In the genomic region with DNA sequence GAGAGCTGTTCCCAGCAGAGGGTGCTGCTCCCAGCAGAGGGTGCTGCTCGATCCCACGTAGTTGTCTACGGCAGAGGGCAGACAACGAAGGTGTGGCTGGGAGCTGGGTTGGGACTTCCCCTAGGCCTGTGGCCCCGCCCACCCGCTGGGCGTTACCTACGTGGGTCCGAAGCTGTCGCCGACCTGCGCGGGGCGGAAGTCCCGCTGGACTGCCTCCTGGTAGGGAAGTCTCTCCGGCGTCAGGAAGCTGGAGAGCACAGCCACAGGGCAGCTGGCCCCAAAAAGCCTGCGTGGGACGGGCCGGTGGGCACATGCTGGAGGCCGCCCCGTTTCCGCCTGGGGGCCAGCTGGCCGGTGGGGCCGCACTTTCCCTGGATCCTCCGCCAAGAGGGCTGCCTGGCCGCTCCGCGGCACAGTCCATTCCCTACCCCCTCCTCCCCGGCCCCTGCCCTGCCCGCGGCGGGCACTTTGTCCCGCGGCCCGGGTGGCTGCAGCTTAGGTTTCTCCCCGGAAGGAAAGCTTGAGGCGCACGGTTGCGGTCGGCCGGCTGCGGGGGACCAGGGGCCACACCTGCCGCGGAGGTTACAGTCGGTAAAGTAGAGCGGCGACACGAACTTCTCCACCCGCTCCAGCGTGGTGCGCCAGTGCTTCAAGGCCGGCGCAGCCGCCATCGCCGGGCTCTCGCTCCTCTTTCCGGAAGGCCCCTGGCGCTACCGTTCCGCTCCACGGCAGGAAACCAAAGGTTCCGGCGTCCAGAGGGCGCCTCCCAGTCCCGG, we compare ENCODE assay signal across 1 cellular context.
TF ChIP-seq lines count a peak whose summit lies in the region.

A gene (minus strand): TSS at position 695 of the 776 bp plus-strand sequence. CDS start 24 bp downstream, at position 671.

TF ChIP-seq in HepG2, 621 proteins besides CTCF, POLR2A, EP300 and RAD21 (continued from another document and continues in another):
- TF ChIP-seq, protein P1, sequence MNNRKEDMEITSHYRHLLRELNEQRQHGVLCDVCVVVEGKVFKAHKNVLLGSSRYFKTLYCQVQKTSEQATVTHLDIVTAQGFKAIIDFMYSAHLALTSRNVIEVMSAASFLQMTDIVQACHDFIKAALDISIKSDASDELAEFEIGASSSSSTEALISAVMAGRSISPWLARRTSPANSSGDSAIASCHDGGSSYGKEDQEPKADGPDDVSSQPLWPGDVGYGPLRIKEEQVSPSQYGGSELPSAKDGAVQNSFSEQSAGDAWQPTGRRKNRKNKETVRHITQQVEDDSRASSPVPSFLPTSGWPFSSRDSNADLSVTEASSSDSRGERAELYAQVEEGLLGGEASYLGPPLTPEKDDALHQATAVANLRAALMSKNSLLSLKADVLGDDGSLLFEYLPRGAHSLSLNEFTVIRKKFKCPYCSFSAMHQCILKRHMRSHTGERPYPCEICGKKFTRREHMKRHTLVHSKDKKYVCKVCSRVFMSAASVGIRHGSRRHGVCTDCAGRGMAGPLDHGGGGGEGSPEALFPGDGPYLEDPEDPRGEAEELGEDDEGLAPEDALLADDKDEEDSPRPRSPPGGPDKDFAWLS (CRISPR knock-in tag; IDR thresholded peaks at IDR 0.05; ENCODE audit: borderline replicate concordance): 0 out of 2 replicates have a peak, but pooled peaks have one; percentile 82
- no peak; the same call in 1 of the 2 replicates for TF ChIP-seq EEA1 (CRISPR knock-in tag; IDR thresholded peaks at IDR 0.05; ENCODE audit: borderline replicate concordance)
- TF ChIP-seq ZNF24 (IDR thresholded peaks at IDR 0.05): no peak
- TF ChIP-seq ZBTB8A (CRISPR knock-in tag; IDR thresholded peaks at IDR 0.05; ENCODE audit: borderline replicate concordance, low read depth): no peak
- TF ChIP-seq GATA4 (IDR thresholded peaks at IDR 0.05; ENCODE audit: borderline replicate concordance, low read depth): peak; percentile 44; the same call in 1 of the 2 replicates
- no peak for TF ChIP-seq EZH2 (conservative IDR thresholded peaks at IDR 0.05; ENCODE audit: low read depth, low read length)
- peak; percentile 74; the same call in 1 of the 2 replicates for TF ChIP-seq ZNF670 (CRISPR knock-in tag; IDR thresholded peaks at IDR 0.05; ENCODE audit: borderline replicate concordance)
- TF ChIP-seq, protein P2, sequence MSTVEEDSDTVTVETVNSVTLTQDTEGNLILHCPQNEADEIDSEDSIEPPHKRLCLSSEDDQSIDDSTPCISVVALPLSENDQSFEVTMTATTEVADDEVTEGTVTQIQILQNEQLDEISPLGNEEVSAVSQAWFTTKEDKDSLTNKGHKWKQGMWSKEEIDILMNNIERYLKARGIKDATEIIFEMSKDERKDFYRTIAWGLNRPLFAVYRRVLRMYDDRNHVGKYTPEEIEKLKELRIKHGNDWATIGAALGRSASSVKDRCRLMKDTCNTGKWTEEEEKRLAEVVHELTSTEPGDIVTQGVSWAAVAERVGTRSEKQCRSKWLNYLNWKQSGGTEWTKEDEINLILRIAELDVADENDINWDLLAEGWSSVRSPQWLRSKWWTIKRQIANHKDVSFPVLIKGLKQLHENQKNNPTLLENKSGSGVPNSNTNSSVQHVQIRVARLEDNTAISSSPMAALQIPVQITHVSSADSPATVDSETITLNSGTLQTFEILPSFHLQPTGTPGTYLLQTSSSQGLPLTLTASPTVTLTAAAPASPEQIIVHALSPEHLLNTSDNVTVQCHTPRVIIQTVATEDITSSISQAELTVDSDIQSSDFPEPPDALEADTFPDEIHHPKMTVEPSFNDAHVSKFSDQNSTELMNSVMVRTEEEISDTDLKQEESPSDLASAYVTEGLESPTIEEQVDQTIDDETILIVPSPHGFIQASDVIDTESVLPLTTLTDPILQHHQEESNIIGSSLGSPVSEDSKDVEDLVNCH (CRISPR knock-in tag; IDR thresholded peaks at IDR 0.05): no peak
- no peak for TF ChIP-seq ZNF17 (CRISPR knock-in tag; IDR thresholded peaks at IDR 0.05)
- TF ChIP-seq, protein P3, sequence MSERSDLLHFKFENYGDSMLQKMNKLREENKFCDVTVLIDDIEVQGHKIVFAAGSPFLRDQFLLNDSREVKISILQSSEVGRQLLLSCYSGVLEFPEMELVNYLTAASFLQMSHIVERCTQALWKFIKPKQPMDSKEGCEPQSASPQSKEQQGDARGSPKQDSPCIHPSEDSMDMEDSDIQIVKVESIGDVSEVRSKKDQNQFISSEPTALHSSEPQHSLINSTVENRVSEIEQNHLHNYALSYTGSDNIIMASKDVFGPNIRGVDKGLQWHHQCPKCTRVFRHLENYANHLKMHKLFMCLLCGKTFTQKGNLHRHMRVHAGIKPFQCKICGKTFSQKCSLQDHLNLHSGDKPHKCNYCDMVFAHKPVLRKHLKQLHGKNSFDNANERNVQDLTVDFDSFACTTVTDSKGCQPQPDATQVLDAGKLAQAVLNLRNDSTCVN (CRISPR knock-in tag; IDR thresholded peaks at IDR 0.05; ENCODE audit: borderline replicate concordance): no peak; the same call in 1 of the 2 replicates
- TF ChIP-seq ZFP1 (CRISPR knock-in tag; IDR thresholded peaks at IDR 0.05): peak; percentile 75
- TF ChIP-seq TMF1 (CRISPR knock-in tag; IDR thresholded peaks at IDR 0.05; ENCODE audit: low read depth): peak; percentile 63
- TF ChIP-seq HNF4G (IDR thresholded peaks at IDR 0.05; ENCODE audit: borderline replicate concordance, low read depth, low read length): no peak
- no peak; the same call in 1 of the 2 replicates for TF ChIP-seq HNF4G (CRISPR knock-in tag; IDR thresholded peaks at IDR 0.05; ENCODE audit: borderline replicate concordance, low read depth)
- TF ChIP-seq EHMT2 (IDR thresholded peaks at IDR 0.05; ENCODE audit: borderline replicate concordance, low read depth, low read length): no peak
- TF ChIP-seq ZSCAN30 (CRISPR knock-in tag; IDR thresholded peaks at IDR 0.05): no peak
- TF ChIP-seq, protein P4, sequence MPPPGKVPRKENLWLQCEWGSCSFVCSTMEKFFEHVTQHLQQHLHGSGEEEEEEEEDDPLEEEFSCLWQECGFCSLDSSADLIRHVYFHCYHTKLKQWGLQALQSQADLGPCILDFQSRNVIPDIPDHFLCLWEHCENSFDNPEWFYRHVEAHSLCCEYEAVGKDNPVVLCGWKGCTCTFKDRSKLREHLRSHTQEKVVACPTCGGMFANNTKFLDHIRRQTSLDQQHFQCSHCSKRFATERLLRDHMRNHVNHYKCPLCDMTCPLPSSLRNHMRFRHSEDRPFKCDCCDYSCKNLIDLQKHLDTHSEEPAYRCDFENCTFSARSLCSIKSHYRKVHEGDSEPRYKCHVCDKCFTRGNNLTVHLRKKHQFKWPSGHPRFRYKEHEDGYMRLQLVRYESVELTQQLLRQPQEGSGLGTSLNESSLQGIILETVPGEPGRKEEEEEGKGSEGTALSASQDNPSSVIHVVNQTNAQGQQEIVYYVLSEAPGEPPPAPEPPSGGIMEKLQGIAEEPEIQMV (CRISPR knock-in tag; IDR thresholded peaks at IDR 0.05; ENCODE audit: low read depth): peak; percentile 32; the same call in 1 of the 2 replicates
- TF ChIP-seq KDM5A (IDR thresholded peaks at IDR 0.05; ENCODE audit: borderline replicate concordance, low read length): peak; percentile 93
- TF ChIP-seq FOXA3 (CRISPR knock-in tag; IDR thresholded peaks at IDR 0.05): peak; percentile 46
- TF ChIP-seq, protein P5, sequence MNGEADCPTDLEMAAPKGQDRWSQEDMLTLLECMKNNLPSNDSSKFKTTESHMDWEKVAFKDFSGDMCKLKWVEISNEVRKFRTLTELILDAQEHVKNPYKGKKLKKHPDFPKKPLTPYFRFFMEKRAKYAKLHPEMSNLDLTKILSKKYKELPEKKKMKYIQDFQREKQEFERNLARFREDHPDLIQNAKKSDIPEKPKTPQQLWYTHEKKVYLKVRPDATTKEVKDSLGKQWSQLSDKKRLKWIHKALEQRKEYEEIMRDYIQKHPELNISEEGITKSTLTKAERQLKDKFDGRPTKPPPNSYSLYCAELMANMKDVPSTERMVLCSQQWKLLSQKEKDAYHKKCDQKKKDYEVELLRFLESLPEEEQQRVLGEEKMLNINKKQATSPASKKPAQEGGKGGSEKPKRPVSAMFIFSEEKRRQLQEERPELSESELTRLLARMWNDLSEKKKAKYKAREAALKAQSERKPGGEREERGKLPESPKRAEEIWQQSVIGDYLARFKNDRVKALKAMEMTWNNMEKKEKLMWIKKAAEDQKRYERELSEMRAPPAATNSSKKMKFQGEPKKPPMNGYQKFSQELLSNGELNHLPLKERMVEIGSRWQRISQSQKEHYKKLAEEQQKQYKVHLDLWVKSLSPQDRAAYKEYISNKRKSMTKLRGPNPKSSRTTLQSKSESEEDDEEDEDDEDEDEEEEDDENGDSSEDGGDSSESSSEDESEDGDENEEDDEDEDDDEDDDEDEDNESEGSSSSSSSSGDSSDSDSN (CRISPR knock-in tag; IDR thresholded peaks at IDR 0.05): peak; percentile 95
- TF ChIP-seq ZFP82 (CRISPR knock-in tag; IDR thresholded peaks at IDR 0.05; ENCODE audit: borderline replicate concordance): peak; percentile 94
- TF ChIP-seq, protein P6, sequence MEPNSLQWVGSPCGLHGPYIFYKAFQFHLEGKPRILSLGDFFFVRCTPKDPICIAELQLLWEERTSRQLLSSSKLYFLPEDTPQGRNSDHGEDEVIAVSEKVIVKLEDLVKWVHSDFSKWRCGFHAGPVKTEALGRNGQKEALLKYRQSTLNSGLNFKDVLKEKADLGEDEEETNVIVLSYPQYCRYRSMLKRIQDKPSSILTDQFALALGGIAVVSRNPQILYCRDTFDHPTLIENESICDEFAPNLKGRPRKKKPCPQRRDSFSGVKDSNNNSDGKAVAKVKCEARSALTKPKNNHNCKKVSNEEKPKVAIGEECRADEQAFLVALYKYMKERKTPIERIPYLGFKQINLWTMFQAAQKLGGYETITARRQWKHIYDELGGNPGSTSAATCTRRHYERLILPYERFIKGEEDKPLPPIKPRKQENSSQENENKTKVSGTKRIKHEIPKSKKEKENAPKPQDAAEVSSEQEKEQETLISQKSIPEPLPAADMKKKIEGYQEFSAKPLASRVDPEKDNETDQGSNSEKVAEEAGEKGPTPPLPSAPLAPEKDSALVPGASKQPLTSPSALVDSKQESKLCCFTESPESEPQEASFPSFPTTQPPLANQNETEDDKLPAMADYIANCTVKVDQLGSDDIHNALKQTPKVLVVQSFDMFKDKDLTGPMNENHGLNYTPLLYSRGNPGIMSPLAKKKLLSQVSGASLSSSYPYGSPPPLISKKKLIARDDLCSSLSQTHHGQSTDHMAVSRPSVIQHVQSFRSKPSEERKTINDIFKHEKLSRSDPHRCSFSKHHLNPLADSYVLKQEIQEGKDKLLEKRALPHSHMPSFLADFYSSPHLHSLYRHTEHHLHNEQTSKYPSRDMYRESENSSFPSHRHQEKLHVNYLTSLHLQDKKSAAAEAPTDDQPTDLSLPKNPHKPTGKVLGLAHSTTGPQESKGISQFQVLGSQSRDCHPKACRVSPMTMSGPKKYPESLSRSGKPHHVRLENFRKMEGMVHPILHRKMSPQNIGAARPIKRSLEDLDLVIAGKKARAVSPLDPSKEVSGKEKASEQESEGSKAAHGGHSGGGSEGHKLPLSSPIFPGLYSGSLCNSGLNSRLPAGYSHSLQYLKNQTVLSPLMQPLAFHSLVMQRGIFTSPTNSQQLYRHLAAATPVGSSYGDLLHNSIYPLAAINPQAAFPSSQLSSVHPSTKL (CRISPR knock-in tag; IDR thresholded peaks at IDR 0.05): peak; percentile 63
- no peak; the same call in 1 of the 2 replicates for TF ChIP-seq ZSCAN12 (CRISPR knock-in tag; IDR thresholded peaks at IDR 0.05)
- TF ChIP-seq, protein P7, sequence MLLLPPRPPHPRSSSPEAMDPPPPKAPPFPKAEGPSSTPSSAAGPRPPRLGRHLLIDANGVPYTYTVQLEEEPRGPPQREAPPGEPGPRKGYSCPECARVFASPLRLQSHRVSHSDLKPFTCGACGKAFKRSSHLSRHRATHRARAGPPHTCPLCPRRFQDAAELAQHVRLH (CRISPR knock-in tag; IDR thresholded peaks at IDR 0.05; ENCODE audit: borderline replicate concordance, low read depth): peak; percentile 75; the same call in 1 of the 2 replicates
- no peak; the same call in 1 of the 2 replicates for TF ChIP-seq SATB2 (CRISPR knock-in tag; IDR thresholded peaks at IDR 0.05)
- TF ChIP-seq, protein P8, sequence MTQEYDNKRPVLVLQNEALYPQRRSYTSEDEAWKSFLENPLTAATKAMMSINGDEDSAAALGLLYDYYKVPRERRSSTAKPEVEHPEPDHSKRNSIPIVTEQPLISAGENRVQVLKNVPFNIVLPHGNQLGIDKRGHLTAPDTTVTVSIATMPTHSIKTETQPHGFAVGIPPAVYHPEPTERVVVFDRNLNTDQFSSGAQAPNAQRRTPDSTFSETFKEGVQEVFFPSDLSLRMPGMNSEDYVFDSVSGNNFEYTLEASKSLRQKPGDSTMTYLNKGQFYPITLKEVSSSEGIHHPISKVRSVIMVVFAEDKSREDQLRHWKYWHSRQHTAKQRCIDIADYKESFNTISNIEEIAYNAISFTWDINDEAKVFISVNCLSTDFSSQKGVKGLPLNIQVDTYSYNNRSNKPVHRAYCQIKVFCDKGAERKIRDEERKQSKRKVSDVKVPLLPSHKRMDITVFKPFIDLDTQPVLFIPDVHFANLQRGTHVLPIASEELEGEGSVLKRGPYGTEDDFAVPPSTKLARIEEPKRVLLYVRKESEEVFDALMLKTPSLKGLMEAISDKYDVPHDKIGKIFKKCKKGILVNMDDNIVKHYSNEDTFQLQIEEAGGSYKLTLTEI (CRISPR knock-in tag; conservative IDR thresholded peaks at IDR 0.05): no peak
- peak; percentile 93 for TF ChIP-seq YEATS4 (CRISPR knock-in tag; IDR thresholded peaks at IDR 0.05; ENCODE audit: borderline replicate concordance)
- peak; percentile 58; the same call in 1 of the 2 replicates for TF ChIP-seq ZZZ3 (CRISPR knock-in tag; IDR thresholded peaks at IDR 0.05; ENCODE audit: borderline replicate concordance)
- TF ChIP-seq ZNF879 (CRISPR knock-in tag; IDR thresholded peaks at IDR 0.05): no peak
